In the genomic region with DNA sequence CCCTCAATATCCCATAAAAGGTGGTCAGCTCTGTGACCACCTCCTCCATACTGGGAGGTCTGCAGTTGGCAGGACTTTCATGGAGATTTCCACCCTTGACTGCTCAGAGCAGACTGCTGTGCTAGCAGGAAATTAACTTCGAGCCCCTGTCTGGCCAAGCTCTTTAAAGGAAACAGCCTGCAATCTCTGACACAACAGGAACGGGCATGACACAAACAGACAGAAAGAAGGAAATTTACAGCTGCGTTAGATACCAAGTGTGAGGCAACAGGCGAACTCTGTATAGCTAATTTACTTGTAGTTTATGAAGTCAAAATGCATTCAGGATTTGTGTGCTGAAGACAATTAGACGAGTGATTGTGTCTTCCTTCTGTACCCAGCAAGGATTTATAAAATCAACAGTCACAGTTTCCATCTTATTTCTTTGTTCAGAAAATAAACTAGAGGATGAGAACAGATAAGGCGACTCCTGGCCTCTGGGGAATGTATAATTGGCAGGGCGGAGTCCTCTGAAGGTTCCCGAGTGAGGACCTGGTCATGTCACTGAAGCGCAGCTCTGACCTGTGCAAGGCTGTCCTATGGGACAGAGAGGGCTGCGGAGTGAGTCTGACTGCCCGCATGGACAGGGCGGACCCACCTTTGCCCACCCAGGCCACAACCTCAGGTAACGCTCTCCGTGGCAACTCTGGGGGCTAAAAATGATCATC, we compare ENCODE assay signal across 8 cellular contexts. TPM values are rescaled to one million over a fixed set of nuclear protein-coding genes. Genes with fewer than 3 reads are reported as not detected.
DNase-seq lines count a peak whose midpoint lies in the region; ATAC-seq and TF ChIP-seq lines count a peak whose summit lies in the region.

No MANE protein-coding gene starts in this region.

- peaks cover 6% of the 10 kb centered on the region; the same call in 1 of the 2 replicates for H3K36me3 ChIP-seq in MM.1S (replicated peaks; ENCODE audit: insufficient read depth, low read length)
- peaks cover 0 to 34% (median 0%) of the 10 kb centered on the region in 3 donors for H3K36me3 ChIP-seq in Peyer's patch

- no peaks in the 10 kb centered on the region for H3K9me3 Mint-ChIP-seq in WTC11
- H3K9me3 Mint-ChIP-seq in stimulated activated memory B cell treated with anti-CD40 and anti-IgM and Interleukin-4, amounts not matched to agents 10 μg/mL and 1 μg/mL and 100 μg/mL, for 72 hours, result no peaks in the 10 kb centered on the region

- H3K27ac Mint-ChIP-seq in WTC11, result peak overlapping the region; percentile 26
- peak overlapping the region; percentile 53 for H3K27ac Mint-ChIP-seq in stimulated activated memory B cell treated with anti-CD40 and anti-IgM and Interleukin-4, amounts not matched to agents 10 μg/mL and 1 μg/mL and 100 μg/mL, for 72 hours

- H3K9me2 ChIP-seq in MM.1S (replicated peaks; ENCODE audit: insufficient read depth, low read length), result no peaks in the 10 kb centered on the region

- H3K9me3 ChIP-seq in MM.1S (replicated peaks; ENCODE audit: insufficient read depth, low read length) (no peaks in the 10 kb centered on the region), Peyer's patch (no peaks in the 10 kb centered on the region)

- peaks cover 30% of the 10 kb centered on the region for H3K4me1 Mint-ChIP-seq in WTC11
- H3K4me1 Mint-ChIP-seq in stimulated activated memory B cell treated with anti-CD40 and anti-IgM and Interleukin-4, amounts not matched to agents 10 μg/mL and 1 μg/mL and 100 μg/mL, for 72 hours, result peaks cover 39% of the 10 kb centered on the region

- DNase-seq in MM.1S (no peak), WTC11 (ENCODE audit: low spot score) (no peak), islet precursor cell (peak; percentile 67), NCI-H748 treated with DMSO at 0.1 percent for 48 hours (lab: John Stamatoyannopoulos, UW) (no peak), Peyer's patch (no peak), SK-N-DZ (ENCODE audit: low spot score) (no peak)

- no peak overlapping the region for H3K4me3 Mint-ChIP-seq in WTC11
- no peak overlapping the region for H3K4me3 Mint-ChIP-seq in stimulated activated memory B cell treated with anti-CD40 and anti-IgM and Interleukin-4, amounts not matched to agents 10 μg/mL and 1 μg/mL and 100 μg/mL, for 72 hours

- peaks cover under 1% of the 10 kb centered on the region; the same call in 1 of the 2 replicates for H3K36me3 Mint-ChIP-seq in WTC11
- no peaks in the 10 kb centered on the region for H3K36me3 Mint-ChIP-seq in stimulated activated memory B cell treated with anti-CD40 and anti-IgM and Interleukin-4, amounts not matched to agents 10 μg/mL and 1 μg/mL and 100 μg/mL, for 72 hours

- CTCF ChIA-PET in WTC11 (lab: Charles Lee), result interaction anchor here (1.2 kb wide), 2 partner anchors 9 to 42 kb away, joined by 3 to 4 read pairs; no protein-coding TSS in a partner anchor

- no peaks in the 10 kb centered on the region for H3K27me3 Mint-ChIP-seq in WTC11 (ENCODE audit: low read depth)
- H3K27me3 Mint-ChIP-seq in stimulated activated memory B cell treated with anti-CD40 and anti-IgM and Interleukin-4, amounts not matched to agents 10 μg/mL and 1 μg/mL and 100 μg/mL, for 72 hours, result no peaks in the 10 kb centered on the region

- no peak; the same call in 1 of the 2 replicates for ATAC-seq in WTC11
- no peak for ATAC-seq in stimulated activated memory B cell treated with anti-CD40 and anti-IgM and Interleukin-4, amounts not matched to agents 10 μg/mL and 1 μg/mL and 100 μg/mL, for 72 hours
- ATAC-seq in HG03097 (IDR thresholded peaks at IDR 0.05; ENCODE audit: low FRiP score, unreplicated experiment), result no peak

- peaks cover 41% of the 10 kb centered on the region for H3F3A ChIP-seq in MM.1S (ENCODE audit: insufficient read depth, low read length)

- POLR2A ChIA-PET in WTC11 (lab: Charles Lee), result no interaction called here

- no peak for TF ChIP-seq CTCF in MM.1S (IDR thresholded peaks at IDR 0.05; ENCODE audit: low read length)
- TF ChIP-seq CTCF in WTC11 (IDR thresholded peaks at IDR 0.05), result no peak
- no peak for TF ChIP-seq CTCF in Peyer's patch (IDR thresholded peaks at IDR 0.05)

- H3K27me3 ChIP-seq in MM.1S (replicated peaks; ENCODE audit: insufficient read depth, low read length), result no peaks in the 10 kb centered on the region
- no peaks in the 10 kb centered on the region for H3K27me3 ChIP-seq in Peyer's patch

- H3K79me2 ChIP-seq in MM.1S (ENCODE audit: low read length), result peaks cover 4% of the 10 kb centered on the region; the same call in 1 of the 2 replicates

- no peak for TF ChIP-seq POLR2A in Peyer's patch (IDR thresholded peaks at IDR 0.05)

- H3K4me1 ChIP-seq in MM.1S (ENCODE audit: low read length), result peaks cover 46% of the 10 kb centered on the region
- peaks cover 0 to 7% (median 3%) of the 10 kb centered on the region in 4 donors for H3K4me1 ChIP-seq in Peyer's patch

- H3K4me3 ChIP-seq in MM.1S (ENCODE audit: low read length) (no peak overlapping the region), Peyer's patch (no peak overlapping the region)

- no peak overlapping the region for H3K9ac ChIP-seq in MM.1S (ENCODE audit: low read length)

- H3K27ac ChIP-seq in MM.1S (ENCODE audit: low read length) (peak overlapping the region; percentile 98; the same call in 1 of the 2 replicates), Peyer's patch (peak overlapping the region in 2 of 4 donors; percentile 6 to 12)

- no peak overlapping the region for H3K4me2 ChIP-seq in MM.1S (ENCODE audit: low read depth, low read length)

- H4K20me1 ChIP-seq in MM.1S (ENCODE audit: insufficient read depth, low read length), result no peaks in the 10 kb centered on the region

- H2AFZ ChIP-seq in MM.1S (ENCODE audit: low read length), result no peak overlapping the region

TF ChIP-seq in WTC11, 78 proteins besides CTCF, POLR2A, EP300 and RAD21:
- TF ChIP-seq, protein P1, sequence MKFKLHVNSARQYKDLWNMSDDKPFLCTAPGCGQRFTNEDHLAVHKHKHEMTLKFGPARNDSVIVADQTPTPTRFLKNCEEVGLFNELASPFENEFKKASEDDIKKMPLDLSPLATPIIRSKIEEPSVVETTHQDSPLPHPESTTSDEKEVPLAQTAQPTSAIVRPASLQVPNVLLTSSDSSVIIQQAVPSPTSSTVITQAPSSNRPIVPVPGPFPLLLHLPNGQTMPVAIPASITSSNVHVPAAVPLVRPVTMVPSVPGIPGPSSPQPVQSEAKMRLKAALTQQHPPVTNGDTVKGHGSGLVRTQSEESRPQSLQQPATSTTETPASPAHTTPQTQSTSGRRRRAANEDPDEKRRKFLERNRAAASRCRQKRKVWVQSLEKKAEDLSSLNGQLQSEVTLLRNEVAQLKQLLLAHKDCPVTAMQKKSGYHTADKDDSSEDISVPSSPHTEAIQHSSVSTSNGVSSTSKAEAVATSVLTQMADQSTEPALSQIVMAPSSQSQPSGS (CRISPR knock-in tag; IDR thresholded peaks at IDR 0.05; ENCODE audit: borderline replicate concordance, low read depth), result no peak
- TF ChIP-seq, protein P2, sequence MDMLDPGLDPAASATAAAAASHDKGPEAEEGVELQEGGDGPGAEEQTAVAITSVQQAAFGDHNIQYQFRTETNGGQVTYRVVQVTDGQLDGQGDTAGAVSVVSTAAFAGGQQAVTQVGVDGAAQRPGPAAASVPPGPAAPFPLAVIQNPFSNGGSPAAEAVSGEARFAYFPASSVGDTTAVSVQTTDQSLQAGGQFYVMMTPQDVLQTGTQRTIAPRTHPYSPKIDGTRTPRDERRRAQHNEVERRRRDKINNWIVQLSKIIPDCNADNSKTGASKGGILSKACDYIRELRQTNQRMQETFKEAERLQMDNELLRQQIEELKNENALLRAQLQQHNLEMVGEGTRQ (CRISPR knock-in tag; IDR thresholded peaks at IDR 0.05), result no peak

RNA-seq across cellular contexts. Expression of a gene that starts 16.1 kb away (rescaled TPM):
- 16.2 to 29.3 TPM (median 17.5 TPM) in 3 replicates for total RNA-seq in WTC11 (2021)
- total RNA-seq in Peyer's patch, result 10 to 100 TPM; 34.7 to 95.7 (median 44.4) TPM
- 3.7 and 4.7 TPM in 2 replicates for polyA plus RNA-seq in SK-N-DZ (2014; cell fraction: cytosol; rRNA removed)
- 1.4 and 7.6 TPM in 2 replicates for polyA plus RNA-seq in SK-N-DZ (2014; cell fraction: nucleus; rRNA removed)
